In the genomic region with DNA sequence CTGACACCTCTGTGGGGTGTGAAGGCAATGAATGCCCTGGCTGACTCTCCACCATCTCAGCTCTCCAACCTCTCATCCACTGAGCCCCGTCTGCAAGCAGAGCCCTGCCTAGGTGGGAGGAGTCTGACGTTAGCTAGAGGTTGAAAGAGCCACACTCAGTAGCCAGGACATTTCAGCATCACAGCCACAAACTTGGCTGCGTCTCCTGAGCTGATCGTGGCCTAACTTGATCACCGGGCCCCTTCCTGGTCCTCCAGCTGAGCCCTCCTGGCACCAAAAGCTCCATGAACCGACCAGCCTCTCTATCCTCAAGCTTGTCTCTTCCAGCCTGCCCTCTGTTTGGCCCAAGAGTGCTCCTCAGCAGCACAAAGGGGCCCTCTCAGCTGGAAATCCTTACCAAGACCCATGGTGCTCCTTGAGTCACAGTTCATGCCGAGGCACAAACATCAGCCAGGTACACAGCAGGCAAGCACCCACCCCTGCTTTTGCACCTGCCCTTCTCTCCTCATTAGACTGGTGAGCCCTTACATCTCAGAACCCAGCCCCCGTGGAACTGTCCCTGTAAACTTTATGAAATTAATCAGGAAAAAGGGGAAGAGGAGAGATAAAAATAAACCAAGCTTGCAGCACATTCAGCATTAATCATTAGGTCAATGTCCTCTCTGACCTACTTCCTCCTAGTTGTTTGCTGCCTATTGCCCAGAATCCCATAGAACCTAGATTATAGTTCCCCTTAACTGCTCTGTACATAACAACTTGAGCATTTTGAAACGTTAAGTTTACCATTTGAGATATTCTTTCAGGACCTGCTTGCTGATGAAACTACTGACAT, we compare ENCODE assay signal across 11 cellular contexts.
DNase-seq lines count a peak whose midpoint lies in the region; ATAC-seq and TF ChIP-seq lines count a peak whose summit lies in the region.
"Had no signal": no experiment of that assay in that cellular context is flagged by ENCODE, and none has a peak within 500 bp of the region (broad histone marks: within the 10 kb centered on the region; RNA-seq: fewer than 3 reads in every experiment).

No MANE protein-coding gene starts in this region.

- H3F3A ChIP-seq in MM.1S (ENCODE audit: insufficient read depth, low read length): no peaks in the 10 kb centered on the region

- CTCF ChIA-PET in activated CD4-positive, alpha-beta memory T cell treated with anti-CD3 and anti-CD28 coated beads, Interleukin-2, amount 10 ng/mL, durations not matched to agents 7 days and 5 days (lab: Charles Lee): no interaction called here

- H3K4me1 ChIP-seq in body of pancreas (peaks cover 17% of the 10 kb centered on the region), left lung (no peaks in the 10 kb centered on the region), upper lobe of left lung (peaks cover 0 to 9% (median 4%) of the 10 kb centered on the region in 4 donors), MM.1S (ENCODE audit: low read length) (no peaks in the 10 kb centered on the region)

- H4K20me1 ChIP-seq in MM.1S (ENCODE audit: insufficient read depth, low read length): no peaks in the 10 kb centered on the region

- H2AFZ ChIP-seq in MM.1S (ENCODE audit: low read length): no peak overlapping the region

- intact Hi-C loops in body of pancreas (cut with DNase I) (no loop called here), left lung (cut with DNase I) (no loop called here)

- H3K27ac Mint-ChIP-seq in activated CD4-positive, alpha-beta memory T cell treated with anti-CD3 and anti-CD28 coated beads, Interleukin-2, amount 10 ng/mL, durations not matched to agents 7 days and 5 days: no peak overlapping the region
- H3K27ac Mint-ChIP-seq: activated naive CD8-positive, alpha-beta T cell treated with anti-CD3 and anti-CD28 coated beads for 36 hours; natural killer cell treated with Interleukin-12 subunit alpha and Interleukin-12 subunit beta and Interleukin-15 and Interleukin-18, amount 100 ng/mL, for 72 hours had no signal

- TF ChIP-seq EP300 in upper lobe of left lung (IDR thresholded peaks at IDR 0.05): no peak

- no peaks in the 10 kb centered on the region for H3K36me3 Mint-ChIP-seq in activated CD4-positive, alpha-beta memory T cell treated with anti-CD3 and anti-CD28 coated beads, Interleukin-2, amount 10 ng/mL, durations not matched to agents 7 days and 5 days (ENCODE audit: low read depth)
- H3K36me3 Mint-ChIP-seq: activated naive CD8-positive, alpha-beta T cell treated with anti-CD3 and anti-CD28 coated beads for 36 hours; natural killer cell treated with Interleukin-12 subunit alpha and Interleukin-12 subunit beta and Interleukin-15 and Interleukin-18, amount 100 ng/mL, for 72 hours had no signal

- H3K9me3 Mint-ChIP-seq in activated CD4-positive, alpha-beta memory T cell treated with anti-CD3 and anti-CD28 coated beads, Interleukin-2, amount 10 ng/mL, durations not matched to agents 7 days and 5 days: no peaks in the 10 kb centered on the region

- peak; percentile 30 for ATAC-seq in body of pancreas
- peak; percentile 80 for ATAC-seq in left lung
- ATAC-seq in upper lobe of left lung (ENCODE audit: low FRiP score in 2 of 2): peak; percentile 59 to 80

- TF ChIP-seq POLR2A in body of pancreas (IDR thresholded peaks at IDR 0.05) (no peak), upper lobe of left lung (IDR thresholded peaks at IDR 0.05) (no peak)

- H3K36me3 ChIP-seq in body of pancreas (replicated peaks in 1 of 2; ENCODE audit: insufficient read depth in 1 of 2, low read depth in 2 of 2) (no peaks in the 10 kb centered on the region), left lung (no peaks in the 10 kb centered on the region), upper lobe of left lung (no peaks in the 10 kb centered on the region), MM.1S (replicated peaks; ENCODE audit: insufficient read depth, low read length) (no peaks in the 10 kb centered on the region)

- no peaks in the 10 kb centered on the region for H3K79me2 ChIP-seq in MM.1S (ENCODE audit: low read length)

- H3K4me3 Mint-ChIP-seq in activated CD4-positive, alpha-beta memory T cell treated with anti-CD3 and anti-CD28 coated beads, Interleukin-2, amount 10 ng/mL, durations not matched to agents 7 days and 5 days: no peak overlapping the region
- H3K4me3 Mint-ChIP-seq: activated naive CD8-positive, alpha-beta T cell treated with anti-CD3 and anti-CD28 coated beads for 36 hours; natural killer cell treated with Interleukin-12 subunit alpha and Interleukin-12 subunit beta and Interleukin-15 and Interleukin-18, amount 100 ng/mL, for 72 hours had no signal

- no peak overlapping the region for H3K4me3 ChIP-seq in body of pancreas
- H3K4me3 ChIP-seq in left lung: no peak overlapping the region
- H3K4me3 ChIP-seq in upper lobe of left lung: no peak overlapping the region
- H3K4me3 ChIP-seq in MM.1S (ENCODE audit: low read length): no peak overlapping the region

- WGBS in body of pancreas, 2 donors: 40 to 55% methylated on average over 9 of the region's 9 CpGs
- 49 to 50% methylated on average over 8 to 9 of the region's 9 CpGs for WGBS in upper lobe of left lung, 2 donors

- no peak for TF ChIP-seq CTCF in body of pancreas (IDR thresholded peaks at IDR 0.05)
- no peak for TF ChIP-seq CTCF in left lung (IDR thresholded peaks at IDR 0.05)
- TF ChIP-seq CTCF in upper lobe of left lung (IDR thresholded peaks at IDR 0.05): no peak
- no peak for TF ChIP-seq CTCF in MM.1S (IDR thresholded peaks at IDR 0.05; ENCODE audit: low read length)

- POLR2A ChIA-PET in activated CD4-positive, alpha-beta memory T cell treated with anti-CD3 and anti-CD28 coated beads, Interleukin-2, amount 10 ng/mL, durations not matched to agents 7 days and 5 days (lab: Charles Lee): no interaction called here

- DNase-seq in activated effector memory CD4-positive, alpha-beta T cell treated with anti-CD3 and anti-CD28 coated beads, Interleukin-2, amount 50 U/mL, for 16 hours: peak; percentile 41
- no peak for DNase-seq in activated effector memory CD4-positive, alpha-beta T cell treated with Interleukin-2 at 50 U/mL for 16 hours
- DNase-seq in body of pancreas: peak in 1 of 4 donors; percentile 35
- no peak for DNase-seq in left lung
- no peak for DNase-seq in upper lobe of left lung
- no peak for DNase-seq in activated CD4-positive, alpha-beta T cell treated with anti-CD3 and anti-CD28 coated beads, Interleukin-2, amount 50 U/mL, for 4 hours
- no peak for DNase-seq in MM.1S
- DNase-seq in activated CD4-positive, alpha-beta memory T cell treated with anti-CD3 and anti-CD28 coated beads, Interleukin-2, amount 10 ng/mL, durations not matched to agents 7 days and 5 days: no peak
- DNase-seq: activated naive CD8-positive, alpha-beta T cell treated with anti-CD3 and anti-CD28 coated beads for 36 hours; SIG-M5 had no signal

- no peaks in the 10 kb centered on the region for H3K27me3 Mint-ChIP-seq in activated CD4-positive, alpha-beta memory T cell treated with anti-CD3 and anti-CD28 coated beads, Interleukin-2, amount 10 ng/mL, durations not matched to agents 7 days and 5 days

- no peak overlapping the region for H3K4me2 ChIP-seq in MM.1S (ENCODE audit: low read depth, low read length)

- no peaks in the 10 kb centered on the region for H3K27me3 ChIP-seq in body of pancreas
- H3K27me3 ChIP-seq in left lung: peaks cover 0 to 15% of the 10 kb centered on the region in 2 donors
- no peaks in the 10 kb centered on the region for H3K27me3 ChIP-seq in upper lobe of left lung
- peaks cover 75% of the 10 kb centered on the region for H3K27me3 ChIP-seq in MM.1S (replicated peaks; ENCODE audit: insufficient read depth, low read length)

- H3K27ac ChIP-seq in body of pancreas: peak overlapping the region in 1 of 4 donors; percentile 64
- peak overlapping the region in 1 of 2 donors; percentile 48 for H3K27ac ChIP-seq in left lung
- peak overlapping the region in 3 of 4 donors; percentile 62 to 74 (median 62) for H3K27ac ChIP-seq in upper lobe of left lung
- no peak overlapping the region for H3K27ac ChIP-seq in MM.1S (ENCODE audit: low read length)

- H3K9ac ChIP-seq in MM.1S (ENCODE audit: low read length): no peak overlapping the region

- H3K4me1 Mint-ChIP-seq in activated CD4-positive, alpha-beta memory T cell treated with anti-CD3 and anti-CD28 coated beads, Interleukin-2, amount 10 ng/mL, durations not matched to agents 7 days and 5 days: peaks cover 2% of the 10 kb centered on the region
- H3K4me1 Mint-ChIP-seq: activated naive CD8-positive, alpha-beta T cell treated with anti-CD3 and anti-CD28 coated beads for 36 hours had no signal

- no peaks in the 10 kb centered on the region for H3K9me3 ChIP-seq in body of pancreas
- H3K9me3 ChIP-seq in left lung: no peaks in the 10 kb centered on the region
- no peaks in the 10 kb centered on the region for H3K9me3 ChIP-seq in upper lobe of left lung
- no peaks in the 10 kb centered on the region for H3K9me3 ChIP-seq in MM.1S (replicated peaks; ENCODE audit: insufficient read depth, low read length)

- no peaks in the 10 kb centered on the region for H3K9me2 ChIP-seq in MM.1S (replicated peaks; ENCODE audit: insufficient read depth, low read length)

Comparison
In these comparisons a context has a peak if more than half of its experiments do, and no peak if none do; other contexts are left out.
1. ATAC-seq: peak in every context shown above with its lines; median percentile 80 in left lung; 70 in upper lobe of left lung; 30 in body of pancreas.